ENCODE assay signal across 8 cellular contexts in genomic region chr15:35545316-35545824, GRCh38. TPM values are rescaled to one million over a fixed set of nuclear protein-coding genes. Genes with fewer than 3 reads are reported as not detected.
DNase-seq lines count a peak whose midpoint lies in the region; ATAC-seq, FAIRE-seq and TF ChIP-seq lines count a peak whose summit lies in the region.

No MANE protein-coding gene starts in this region.

- no peak for TF ChIP-seq EP300 in HepG2 (IDR thresholded peaks at IDR 0.05; ENCODE audit: low read depth in 2 of 2, low read length in 2 of 2)
- no peak for TF ChIP-seq EP300 in HepG2 (CRISPR knock-in tag; IDR thresholded peaks at IDR 0.05; ENCODE audit: borderline replicate concordance)

- WGBS in HepG2 (ENCODE audit: low lambda C conversion rate), result 2% methylated on average over 15 of the region's 15 CpGs

- H3K4me3 ChIP-seq in colonic mucosa, result peak overlapping the region; percentile 69
- H3K4me3 ChIP-seq in HepG2 (replicated peaks in 1 of 3; ENCODE audit: insufficient read depth in 1 of 3, low read depth in 2 of 3, low read length in 3 of 3), result peak overlapping the region; percentile 64 to 80 (median 79)

- no peak for TF ChIP-seq RAD21 in HepG2 (CRISPR knock-in tag; IDR thresholded peaks at IDR 0.05)

- H3K79me2 ChIP-seq in HepG2 (ENCODE audit: insufficient read depth, low read length), result peaks cover 6% of the 10 kb centered on the region

- H3K27ac ChIP-seq in colonic mucosa (peak overlapping the region; percentile 97), HepG2 (ENCODE audit: extremely low read length, insufficient read depth, low read length) (peak overlapping the region; percentile 91)

- H3K27me3 ChIP-seq in colonic mucosa, result no peaks in the 10 kb centered on the region
- no peaks in the 10 kb centered on the region for H3K27me3 ChIP-seq in HepG2 (ENCODE audit: control insufficient read depth in 1 of 2, insufficient read depth in 2 of 2, low read length in 2 of 2)

- ATAC-seq in GM19397 (IDR thresholded peaks at IDR 0.05; ENCODE audit: unreplicated experiment) (peak; percentile 16), HG03521 (IDR thresholded peaks at IDR 0.05; ENCODE audit: unreplicated experiment) (peak; percentile 4), HepG2 (peak; percentile 38)

- peak overlapping the region; percentile 94 to 96 for H3K9ac ChIP-seq in colonic mucosa (ENCODE audit: low read depth in 2 of 2, low read length in 2 of 2)
- peak overlapping the region; percentile 89 for H3K9ac ChIP-seq in HepG2 (ENCODE audit: insufficient read depth, low read depth, low read length)

- BruUV-seq in HepG2 (replicated peaks; lab: Mats Ljungman, UMichigan), result TSS peak; percentile 83

- H3K4me1 ChIP-seq in colonic mucosa, result no peaks in the 10 kb centered on the region
- peaks cover 24% of the 10 kb centered on the region for H3K4me1 ChIP-seq in HepG2 (ENCODE audit: insufficient read depth, low read length)

- H3K36me3 ChIP-seq in colonic mucosa (no peaks in the 10 kb centered on the region), HepG2 (replicated peaks in 1 of 2; ENCODE audit: control insufficient read depth in 1 of 2, insufficient read depth in 2 of 2, low read length in 2 of 2) (no peaks in the 10 kb centered on the region)

- CTCF ChIA-PET in HepG2 (lab: Yijun Ruan, JAX; ENCODE audit: low intra/inter-chr PET ratio, low total read pairs), result interaction anchor here (0.6 kb wide), 1 partner anchor 26 kb away, joined by 3 read pairs; no protein-coding TSS in a partner anchor

- peak overlapping the region; percentile 89 for H2AFZ ChIP-seq in HepG2 (ENCODE audit: low read length)

- in situ Hi-C loops in HepG2 (cut with HindIII; ENCODE audit: extremely low pct_ligation_motif_present, low pct_unique_long_range_greater_than_20kb), result loop anchor here (25.0 kb wide), 1 partner anchor 1567 kb away; the partner anchor contains the start of gene MEIS2

- DNase-seq in COLO668 (lab: John Stamatoyannopoulos, UW; ENCODE audit: unreplicated experiment), result peak; percentile 56
- peak; percentile 78 for DNase-seq in SK-N-DZ (ENCODE audit: low spot score)
- DNase-seq in colonic mucosa, result peak; percentile 62
- DNase-seq in HepG2 (ENCODE audit: low spot score), result peak; percentile 6
- DNase-seq in stimulated activated CD4-positive, alpha-beta T cell treated with anti-CD3 and anti-CD28 coated beads, TNF-alpha, amount 100 ng/mL, for 4 hours (ENCODE audit: low read depth in 3 of 3), result peak; percentile 1 to 23 (median 8)
- DNase-seq in occipital lobe (lab: John Stamatoyannopoulos, UW), result no peak

- no peaks in the 10 kb centered on the region for H4K20me1 ChIP-seq in HepG2 (ENCODE audit: insufficient read depth, low read length)

- FAIRE-seq in HepG2 (lab: Jason Lieb, UNC), result peak; percentile 4

- H3K9me3 ChIP-seq in colonic mucosa (no peaks in the 10 kb centered on the region), HepG2 (ENCODE audit: low read length) (no peaks in the 10 kb centered on the region)

- intact Hi-C loops in colonic mucosa (cut with DNase I), result loop anchor here (10.0 kb wide), 2 partner anchors 119 to 189 kb away; no protein-coding TSS in a partner anchor
- intact Hi-C loops in HepG2 (cut with micrococcal nuclease; ENCODE audit: unreplicated experiment), result no loop called here

- TF ChIP-seq CTCF in colonic mucosa (IDR thresholded peaks at IDR 0.05) (no peak), HepG2 (CRISPR knock-in tag; IDR thresholded peaks at IDR 0.05) (no peak)

- POLR2A ChIA-PET in HepG2 (lab: Yijun Ruan, JAX), result interaction anchor here (1.0 to 1.7 kb wide), 3 partner anchors 10 to 557 kb away, joined by 3 to 9 read pairs (median 3); partner anchors contain the start of gene ZNF770

- H3K4me2 ChIP-seq in HepG2 (ENCODE audit: low read depth, low read length), result peak overlapping the region; percentile 94

- TF ChIP-seq POLR2A in HepG2 (IDR thresholded peaks at IDR 0.05; ENCODE audit: insufficient read depth in 1 of 2, low read depth in 2 of 2, low read length in 2 of 2), result no peak

TF ChIP-seq in HepG2, 621 proteins besides CTCF, POLR2A, EP300 and RAD21 (continues in another document):
- TF ChIP-seq MZF1 (CRISPR knock-in tag; IDR thresholded peaks at IDR 0.05; ENCODE audit: borderline replicate concordance) (no peak), SP140L (CRISPR knock-in tag; IDR thresholded peaks at IDR 0.05; ENCODE audit: borderline replicate concordance) (no peak), ZBTB1 (CRISPR knock-in tag; IDR thresholded peaks at IDR 0.05; ENCODE audit: borderline replicate concordance) (no peak), ZUFSP (CRISPR knock-in tag; IDR thresholded peaks at IDR 0.05; ENCODE audit: borderline replicate concordance) (no peak), HDAC6 (IDR thresholded peaks at IDR 0.05; ENCODE audit: low read depth, low read length) (no peak), GLI4 (CRISPR knock-in tag; IDR thresholded peaks at IDR 0.05; ENCODE audit: borderline replicate concordance) (peak; percentile 15; the same call in 1 of the 2 replicates), TFDP2 (CRISPR knock-in tag; IDR thresholded peaks at IDR 0.05) (0 out of 2 replicates have a peak, but pooled peaks have one; percentile 2), SAFB2 (CRISPR knock-in tag; IDR thresholded peaks at IDR 0.05; ENCODE audit: borderline replicate concordance, low read depth) (no peak), ZC3H4 (CRISPR knock-in tag; IDR thresholded peaks at IDR 0.05; ENCODE audit: borderline replicate concordance) (peak; percentile 36; the same call in 1 of the 2 replicates)
- TF ChIP-seq, protein P1, sequence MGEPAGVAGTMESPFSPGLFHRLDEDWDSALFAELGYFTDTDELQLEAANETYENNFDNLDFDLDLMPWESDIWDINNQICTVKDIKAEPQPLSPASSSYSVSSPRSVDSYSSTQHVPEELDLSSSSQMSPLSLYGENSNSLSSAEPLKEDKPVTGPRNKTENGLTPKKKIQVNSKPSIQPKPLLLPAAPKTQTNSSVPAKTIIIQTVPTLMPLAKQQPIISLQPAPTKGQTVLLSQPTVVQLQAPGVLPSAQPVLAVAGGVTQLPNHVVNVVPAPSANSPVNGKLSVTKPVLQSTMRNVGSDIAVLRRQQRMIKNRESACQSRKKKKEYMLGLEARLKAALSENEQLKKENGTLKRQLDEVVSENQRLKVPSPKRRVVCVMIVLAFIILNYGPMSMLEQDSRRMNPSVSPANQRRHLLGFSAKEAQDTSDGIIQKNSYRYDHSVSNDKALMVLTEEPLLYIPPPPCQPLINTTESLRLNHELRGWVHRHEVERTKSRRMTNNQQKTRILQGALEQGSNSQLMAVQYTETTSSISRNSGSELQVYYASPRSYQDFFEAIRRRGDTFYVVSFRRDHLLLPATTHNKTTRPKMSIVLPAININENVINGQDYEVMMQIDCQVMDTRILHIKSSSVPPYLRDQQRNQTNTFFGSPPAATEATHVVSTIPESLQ (CRISPR knock-in tag; conservative IDR thresholded peaks at IDR 0.05), result no peak

RNA-seq across cellular contexts. Expression of gene DPH6, which starts 0.6 kb away (rescaled TPM):
- 15.9 and 23.0 TPM in 2 replicates for polyA plus RNA-seq in SK-N-DZ (2014; cell fraction: cytosol; rRNA removed)
- polyA plus RNA-seq in SK-N-DZ (2014; cell fraction: nucleus; rRNA removed), result 14.8 and 23.4 TPM in 2 replicates
- total RNA-seq in colonic mucosa (10 to 100 TPM; 14.8 to 15.3 TPM), HepG2 (2016; rRNA removed; fragmentation: Illumina TruSeq; extraction: Trizol) (25.8 and 27.0 TPM in 2 replicates), occipital lobe (12.9 TPM)
- 9.5 and 11.4 TPM in 2 replicates for total RNA-seq in HepG2 (2016; cell fraction: cytosol; rRNA removed; fragmentation: Illumina TruSeq; extraction: Trizol; ENCODE audit: low read depth)
- total RNA-seq in HepG2 (2016; cell fraction: insoluble cytoplasmic fraction; rRNA removed; fragmentation: Illumina TruSeq; extraction: Trizol), result 26.9 and 32.4 TPM in 2 replicates
- total RNA-seq in HepG2 (2016; cell fraction: membrane; rRNA removed; fragmentation: Illumina TruSeq; extraction: Trizol), result 7.1 and 8.6 TPM in 2 replicates
- 50.3 and 53.4 TPM in 2 replicates for total RNA-seq in HepG2 (2016; cell fraction: nucleus; rRNA removed; fragmentation: Illumina TruSeq; extraction: Trizol)
- 7.2 and 10.2 TPM in 2 replicates for polyA plus RNA-seq in HepG2 (2011; rRNA removed)
- polyA plus RNA-seq in HepG2 (2011; cell fraction: cytosol; rRNA removed), result 5.6 and 6.1 TPM in 2 replicates
- polyA plus RNA-seq in HepG2 (2011; cell fraction: nucleus; rRNA removed), result 9.4 and 11.6 TPM in 2 replicates
- polyA plus RNA-seq in HepG2 (2012), result 8.5 and 13.1 TPM in 2 replicates
- polyA plus RNA-seq in HepG2 (2016; cell fraction: cytosol; fragmentation: Illumina TruSeq; extraction: Trizol; ENCODE audit: low read depth), result 3.2 and 3.3 TPM in 2 replicates
- polyA plus RNA-seq in HepG2 (2016; cell fraction: insoluble cytoplasmic fraction; fragmentation: Illumina TruSeq; extraction: Trizol; ENCODE audit: low read depth), result 19.6 and 20.9 TPM in 2 replicates
- 3.7 and 4.9 TPM in 2 replicates for polyA plus RNA-seq in HepG2 (2016; cell fraction: membrane; fragmentation: Illumina TruSeq; extraction: Trizol; ENCODE audit: low read depth)
- 9.3 and 10.9 TPM in 2 replicates for polyA plus RNA-seq in HepG2 (2016; cell fraction: nucleus; fragmentation: Illumina TruSeq; extraction: Trizol; ENCODE audit: insufficient read depth, low read depth)
- polyA minus RNA-seq in HepG2 (2011; rRNA and poly(A)+ RNA removed; ENCODE audit: low replicate concordance), result 14.0 and 16.7 TPM in 2 replicates
- polyA minus RNA-seq in HepG2 (2011; cell fraction: cytosol; rRNA and poly(A)+ RNA removed), result 3.7 and 6.4 TPM in 2 replicates
- 117 and 125 TPM in 2 replicates for polyA minus RNA-seq in HepG2 (2011; cell fraction: nucleus; rRNA and poly(A)+ RNA removed)
